Comparison of ENCODE assay signal across 15 cellular contexts in genomic region chr3:50318163-50318562, GRCh38. TPM values are rescaled to one million over a fixed set of nuclear protein-coding genes. Genes with fewer than 3 reads are reported as not detected.
A peak's percentile ranks its signal among the peaks of the same experiment; 100 is the strongest.
DNase-seq lines count a peak whose midpoint lies in the region; TF ChIP-seq lines count a peak whose summit lies in the region.
"Had no signal": no experiment of that assay in that cellular context is flagged by ENCODE, and none has a peak within 500 bp of the region (broad histone marks: within the 10 kb centered on the region; RNA-seq: fewer than 3 reads in every experiment).

No MANE protein-coding gene starts in this region.

- no peak overlapping the region for H4K8ac ChIP-seq in mesendoderm (ENCODE audit: low read depth, low read length)

- intact Hi-C loops in colonic mucosa (cut with DNase I) (no loop called here), stomach (cut with DNase I; ENCODE audit: low total_unique reads) (no loop called here)

- H3K23ac ChIP-seq in mesendoderm (ENCODE audit: low read length), result no peak overlapping the region

- H2BK15ac ChIP-seq in mesendoderm (replicated peaks; ENCODE audit: low read depth), result no peak overlapping the region

- H2AK5ac ChIP-seq in mesendoderm (ENCODE audit: low read length), result no peak overlapping the region

- peaks cover 27% of the 10 kb centered on the region for H3K79me2 ChIP-seq in mesendoderm (ENCODE audit: control insufficient read depth, insufficient read depth, low read length)

- no peak overlapping the region for H3K4ac ChIP-seq in mesendoderm (ENCODE audit: low read depth, low read length)

- H3K56ac ChIP-seq in mesendoderm (ENCODE audit: low read length), result peak overlapping the region; percentile 4

- H3K4me1 ChIP-seq in NT2/D1 (ENCODE audit: insufficient read depth, insufficient read length) (peaks cover 46% of the 10 kb centered on the region), colonic mucosa (peaks cover 38% of the 10 kb centered on the region), mesendoderm (ENCODE audit: control insufficient read depth, low read depth, low read length) (peaks cover 20% of the 10 kb centered on the region), stomach (peaks cover 67 to 88% (median 81%) of the 10 kb centered on the region in 4 donors)
- peaks cover 41% of the 10 kb centered on the region for H3K4me1 ChIP-seq in effector memory CD4-positive, alpha-beta T cell (ENCODE audit: control insufficient read depth, insufficient read depth, low read length, poor library complexity, severe bottlenecking)

- H3K4me3 ChIP-seq in NT2/D1 (ENCODE audit: insufficient read length, low read depth) (no peak overlapping the region), colonic mucosa (no peak overlapping the region), mesendoderm (ENCODE audit: low read length) (no peak overlapping the region), stomach (peak overlapping the region in 3 of 4 donors; percentile 13 to 88 (median 82))
- no peak overlapping the region for H3K4me3 ChIP-seq in effector memory CD4-positive, alpha-beta T cell (ENCODE audit: insufficient read depth, low read depth, low read length, poor library complexity, severe bottlenecking)
- H3K4me3 ChIP-seq: GM12878 had no signal

- TF ChIP-seq CTCF in colonic mucosa (IDR thresholded peaks at IDR 0.05), result no peak
- TF ChIP-seq CTCF in stomach (IDR thresholded peaks at IDR 0.05), result no peak

- no peak overlapping the region for H3K18ac ChIP-seq in mesendoderm (ENCODE audit: low read length)

- H3K9ac ChIP-seq in NT2/D1 (ENCODE audit: insufficient read length, low read depth) (peak overlapping the region; percentile 57), colonic mucosa (ENCODE audit: low read depth in 2 of 2, low read length in 2 of 2) (peak overlapping the region in 1 of 2 donors; percentile 91), mesendoderm (ENCODE audit: low read length) (no peak overlapping the region)

- no peak for TF ChIP-seq EP300 in stomach (IDR thresholded peaks at IDR 0.05)

- H3K27ac ChIP-seq in colonic mucosa (peak overlapping the region; percentile 91), mesendoderm (ENCODE audit: low read depth, low read length) (no peak overlapping the region), stomach (peak overlapping the region; percentile 71 to 95 (median 82))
- no peak overlapping the region for H3K27ac ChIP-seq in effector memory CD4-positive, alpha-beta T cell (ENCODE audit: insufficient read depth, low read length, poor library complexity, severe bottlenecking)
- H3K27ac ChIP-seq: C4-2B had no signal

- H3K9me3 ChIP-seq in NT2/D1 (ENCODE audit: insufficient read depth, low read length), result no peaks in the 10 kb centered on the region
- no peaks in the 10 kb centered on the region for H3K9me3 ChIP-seq in colonic mucosa
- H3K9me3 ChIP-seq in stomach, result no peaks in the 10 kb centered on the region
- no peaks in the 10 kb centered on the region for H3K9me3 ChIP-seq in effector memory CD4-positive, alpha-beta T cell (ENCODE audit: control insufficient read depth, low read length)

- no CpG with 5 or more reads among the region's 11 CpGs for WGBS in mesendoderm (ENCODE audit: extremely low coverage, insufficient coverage, low lambda C conversion rate)
- 73 to 83% (median 76%) methylated on average over 7 to 11 of the region's 11 CpGs for WGBS in stomach, 5 donors

- no peak for TF ChIP-seq POLR2A in stomach (IDR thresholded peaks at IDR 0.05)

- no peak overlapping the region for H2BK120ac ChIP-seq in mesendoderm (ENCODE audit: low read depth, low read length)

- H3K4me2 ChIP-seq in mesendoderm (ENCODE audit: low read length), result no peak overlapping the region

- H3K36me3 ChIP-seq in NT2/D1 (ENCODE audit: insufficient read depth, insufficient read length, low read length) (peaks cover 62% of the 10 kb centered on the region), colonic mucosa (no peaks in the 10 kb centered on the region), mesendoderm (ENCODE audit: control insufficient read depth, insufficient read depth, low read length) (peaks cover 10% of the 10 kb centered on the region), stomach (peaks cover 12 to 44% (median 40%) of the 10 kb centered on the region in 4 donors)
- no peaks in the 10 kb centered on the region for H3K36me3 ChIP-seq in effector memory CD4-positive, alpha-beta T cell (ENCODE audit: control insufficient read depth, insufficient read depth, low read length)

- H4K5ac ChIP-seq in mesendoderm (ENCODE audit: low read length), result no peak overlapping the region

- H3K27me3 ChIP-seq in NT2/D1 (ENCODE audit: insufficient read depth, insufficient read length), result no peaks in the 10 kb centered on the region
- H3K27me3 ChIP-seq in colonic mucosa, result no peaks in the 10 kb centered on the region
- H3K27me3 ChIP-seq in mesendoderm (ENCODE audit: insufficient read depth, low read length, poor library complexity), result no peaks in the 10 kb centered on the region
- no peaks in the 10 kb centered on the region for H3K27me3 ChIP-seq in stomach
- H3K27me3 ChIP-seq in effector memory CD4-positive, alpha-beta T cell (replicated peaks; ENCODE audit: control insufficient read depth, insufficient read depth, low read length, poor library complexity, severe bottlenecking), result no peaks in the 10 kb centered on the region

- DNase-seq in NT2/D1 (ENCODE audit: low read depth, low spot score) (no peak), colonic mucosa (no peak), mesendoderm (no peak), stomach (no peak), globus pallidus (ENCODE audit: low spot score) (no peak), A172 (ENCODE audit: low spot score) (no peak)
- DNase-seq in effector memory CD4-positive, alpha-beta T cell, result no peak
- DNase-seq: activated CD4-positive, CD25-positive, alpha-beta regulatory T cell; activated naive CD4-positive, alpha-beta T cell treated with anti-CD3 and anti-CD28 coated beads, Interleukin-2, amount 50 U/mL, for 16 hours; head of caudate nucleus; NCI-H187; NCI-H526 treated with DMSO at 0.1 percent for 48 hours; RPMI8226 had no signal

- no peak overlapping the region for H2BK5ac ChIP-seq in mesendoderm (ENCODE audit: low read length)

- H3K79me1 ChIP-seq in mesendoderm (ENCODE audit: low read length), result peaks cover 29% of the 10 kb centered on the region

RNA-seq across cellular contexts. Expression of gene HYAL2, which starts 4.4 kb away (rescaled TPM):
- 10 to 100 TPM; 31.3 to 37.1 TPM for total RNA-seq in colonic mucosa
- polyA plus RNA-seq in mesendoderm (2013, experiment 1 of 2), result 40.1 TPM
- polyA plus RNA-seq in mesendoderm (2013, experiment 2 of 2), result 38.2 TPM
- 10 to 100 TPM; 11.1 to 96.4 (median 26.8) TPM for total RNA-seq in stomach
- 10 to 100 TPM; 24.7 to 47.6 (median 30.4) TPM for polyA plus RNA-seq in stomach
- 113 TPM in 2 replicates for total RNA-seq in A172 (2014; rRNA removed; shearing (Covaris generic))

RNA-seq across cellular contexts. Expression of gene TUSC2, which starts 9.9 kb away (rescaled TPM):
- 10 to 100 TPM; 26.1 to 39.5 TPM for total RNA-seq in colonic mucosa
- polyA plus RNA-seq in mesendoderm (2013, experiment 1 of 2), result 24.5 TPM
- polyA plus RNA-seq in mesendoderm (2013, experiment 2 of 2), result 23.4 TPM
- total RNA-seq in stomach, result 10 to 100 TPM in 3 of 5 donors, 1 to 10 TPM in 1, not detected in 1; 2.3 to 63.4 (median 25.6) TPM
- polyA plus RNA-seq in stomach, result 10 to 100 TPM; 40.3 to 48.1 (median 46.3) TPM
- total RNA-seq in A172 (2014; rRNA removed; shearing (Covaris generic)), result 30.6 and 34.3 TPM in 2 replicates

RNA-seq across cellular contexts. Expression of gene HYAL1, which starts 14.8 kb away (rescaled TPM):
- total RNA-seq in colonic mucosa (10 to 100 TPM in 1 of 2 donors, 1 to 10 TPM in 1; 9.0 to 15.2 TPM), stomach (10 to 100 TPM in 1 of 5 donors, 1 to 10 TPM in 3, not detected in 1; 1.8 to 38.4 (median 5.3) TPM)
- polyA plus RNA-seq in mesendoderm (2013, experiment 1 of 2), result 1.1 TPM
- 1.3 TPM for polyA plus RNA-seq in mesendoderm (2013, experiment 2 of 2)
- 10 to 100 TPM in 2 of 3 donors, 1 to 10 TPM in 1; 6.3 to 25.8 (median 12.7) TPM for polyA plus RNA-seq in stomach
- 0.72 and 2.3 TPM in 2 replicates for total RNA-seq in A172 (2014; rRNA removed; shearing (Covaris generic))

RNA-seq across cellular contexts. Expression of gene HYAL3, which starts 19.0 kb away (rescaled TPM):
- total RNA-seq in colonic mucosa, result 1 to 10 TPM; 2.5 to 4.2 TPM
- polyA plus RNA-seq in mesendoderm (2013, experiment 1 of 2), result 3.6 TPM
- polyA plus RNA-seq in mesendoderm (2013, experiment 2 of 2), result 3.0 TPM
- 1 to 10 TPM in 3 of 5 donors, not detected in 2; 1.3 to 3.9 (median 1.3) TPM for total RNA-seq in stomach
- 1 to 10 TPM; 5.0 to 7.9 (median 7.7) TPM for polyA plus RNA-seq in stomach
- total RNA-seq in A172 (2014; rRNA removed; shearing (Covaris generic)), result 7.5 and 9.7 TPM in 2 replicates

RNA-seq across cellular contexts. Expression of gene NAA80, which starts 19.0 kb away (rescaled TPM):
- 1 to 10 TPM; 6.7 to 10.0 TPM for total RNA-seq in colonic mucosa
- 6.2 TPM for polyA plus RNA-seq in mesendoderm (2013, experiment 1 of 2)
- 6.0 TPM for polyA plus RNA-seq in mesendoderm (2013, experiment 2 of 2)
- total RNA-seq in stomach, result 100 to 1,000 TPM in 1 of 5 donors, 10 to 100 TPM in 3, 1 to 10 TPM in 1; 3.1 to 107 (median 22.3) TPM
- 10 to 100 TPM in 1 of 3 donors, 1 to 10 TPM in 2; 8.7 to 16.4 (median 9.7) TPM for polyA plus RNA-seq in stomach
- 8.5 and 13.1 TPM in 2 replicates for total RNA-seq in A172 (2014; rRNA removed; shearing (Covaris generic))

Comparison
In these comparisons a context has a peak if more than half of its experiments do, and no peak if none do; other contexts are left out.
1. H3K4me3 ChIP-seq: peak in stomach (3 of 4); none in NT2/D1 (single experiment), colonic mucosa (single experiment), mesendoderm (single experiment) and effector memory CD4-positive, alpha-beta T cell (single experiment).
2. H3K27ac ChIP-seq: peak in colonic mucosa (single experiment) and stomach (5 of 5); none in mesendoderm (single experiment) and effector memory CD4-positive, alpha-beta T cell (single experiment).